ENCODE assay signal across 1 cellular context in genomic region chr2:175039490-175039889, GRCh38.
TF ChIP-seq lines count a peak whose summit lies in the region.

No MANE protein-coding gene starts in this region.

TF ChIP-seq in HepG2, 621 proteins besides CTCF, POLR2A, EP300 and RAD21 (continued from another document):
- TF ChIP-seq ZNF280B (CRISPR knock-in tag; IDR thresholded peaks at IDR 0.05; ENCODE audit: borderline replicate concordance) (no peak), ZFYVE20 (CRISPR knock-in tag; IDR thresholded peaks at IDR 0.05; ENCODE audit: borderline replicate concordance, low read depth) (no peak), XRCC5 (optimal IDR thresholded peaks at IDR 0.05; ENCODE audit: low read length) (no peak)
